Comparison of ENCODE assay signal across 1 cellular context in the genomic region with DNA sequence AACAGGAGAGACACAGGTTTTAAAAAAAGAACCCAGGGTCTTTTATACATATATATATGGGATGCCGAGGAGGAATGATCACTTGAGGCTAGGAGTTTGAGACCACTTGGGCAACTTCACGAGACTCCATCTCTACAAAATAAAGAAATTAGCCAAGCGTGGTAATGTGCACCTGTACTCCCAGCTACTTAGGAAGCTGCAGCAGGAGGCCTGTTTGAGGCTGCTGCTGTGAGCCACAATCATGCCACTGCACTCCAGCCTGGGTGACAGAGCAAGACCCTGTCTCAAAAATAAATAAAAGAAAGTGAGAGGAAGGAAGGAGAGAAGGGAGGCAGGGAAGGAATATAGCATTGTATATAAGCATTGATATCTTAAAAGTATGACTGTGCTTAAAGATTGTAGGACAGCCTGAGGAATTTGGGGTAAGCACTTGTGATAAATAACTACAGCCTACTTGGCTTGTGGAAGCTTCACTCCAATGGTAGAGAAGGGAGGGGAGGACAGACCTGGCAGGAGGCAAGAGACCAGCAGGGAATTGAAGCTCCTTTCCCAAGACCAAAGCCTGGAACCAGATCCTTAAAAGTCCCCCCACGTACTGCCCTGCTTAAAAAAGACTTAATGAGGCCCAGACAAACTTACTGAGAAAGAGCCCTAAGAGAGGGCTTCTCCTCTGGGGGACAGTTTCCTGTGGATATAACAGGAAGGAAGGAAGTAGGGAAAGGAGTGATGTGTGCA.
TF ChIP-seq lines count a peak whose summit lies in the region.

No MANE protein-coding gene starts in this region.

TF ChIP-seq in HEK293, 187 proteins besides CTCF, POLR2A, EP300 and RAD21 (continued from another document):
- TF ChIP-seq OSR2 (tag by site-specific recombination; IDR thresholded peaks at IDR 0.05) = peak; percentile 61
